25 cellular contexts compared by ENCODE assay signal in the genomic region with DNA sequence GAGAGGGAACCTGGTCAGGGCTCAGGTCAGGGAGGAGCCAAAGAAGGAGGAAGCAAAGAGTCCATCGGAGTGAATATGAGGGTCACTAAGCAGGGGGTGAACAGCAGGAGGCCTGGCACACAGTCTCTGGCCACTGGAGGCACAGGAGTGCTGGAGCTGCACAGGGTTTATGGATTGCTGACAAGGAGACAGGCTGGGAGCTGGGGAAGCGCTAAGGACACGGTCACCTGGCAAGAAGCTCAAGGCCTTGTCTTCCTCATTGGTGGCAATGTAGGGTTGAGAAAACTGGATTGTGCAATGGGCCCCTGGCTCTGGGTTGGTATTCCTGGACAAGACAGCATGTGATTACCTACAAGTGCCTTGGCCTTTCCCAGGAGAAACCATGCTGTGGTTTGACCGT. TPM values are rescaled to one million over a fixed set of nuclear protein-coding genes. Genes with fewer than 3 reads are reported as not detected.
"Had no signal": no experiment of that assay in that cellular context is flagged by ENCODE, and none has a peak within 500 bp of the region (broad histone marks: within the 10 kb centered on the region; RNA-seq: fewer than 3 reads in every experiment).

No MANE protein-coding gene starts in this region.

- H3K4me2 ChIP-seq: neural progenitor cell, smooth muscle cell had no signal

- H2AFZ ChIP-seq: neural progenitor cell, parathyroid adenoma had no signal

- ATAC-seq: left lobe of liver; sciatic nerve; stimulated activated effector memory CD8-positive, alpha-beta T cell treated with anti-CD3 and anti-CD28 coated beads, Interleukin-12 subunit alpha, Interleukin-12 subunit beta, amount 100 ng/mL, for 72 hours had no signal

- DNase-seq: activated CD4-positive, alpha-beta T cell treated with anti-CD3 and anti-CD28 coated beads for 1 hour; activated CD8-positive, alpha-beta memory T cell treated with anti-CD3 and anti-CD28 coated beads for 24 hours; activated CD8-positive, alpha-beta memory T cell treated with anti-CD3 and anti-CD28 coated beads, Interleukin-2, amount 50 U/mL, for 48 hours; activated effector memory CD4-positive, alpha-beta T cell treated with Interleukin-2 at 50 U/mL for 16 hours; activated naive CD4-positive, alpha-beta T cell treated with anti-CD3 and anti-CD28 coated beads, Interleukin-2, amount 10 ng/mL, durations not matched to agents 7 days and 5 days; activated T-cell treated with anti-CD3 and anti-CD28 coated beads, Interleukin-2, amount 50 U/mL, for 48 hours; cerebellar nuclear complex; effector CD4-positive, alpha-beta T cell; naive B cell; stimulated activated CD4-positive, alpha-beta T cell treated with anti-CD3 and anti-CD28 coated beads, Interleukin-4, amount 100 ng/mL, for 1 hour; stomach; T-helper 2 cell; testis; WERI-Rb-1 had no signal

- H3K36me3 ChIP-seq: neural progenitor cell, stomach, upper lobe of left lung, WERI-Rb-1 had no signal

- H3K27me3 ChIP-seq: neural progenitor cell, stomach, testis, upper lobe of left lung had no signal

- H3K27ac ChIP-seq: neural progenitor cell, parathyroid adenoma, testis, WERI-Rb-1 had no signal

- H3K79me2 ChIP-seq: parathyroid adenoma had no signal

- H3K4me3 ChIP-seq: neural progenitor cell, smooth muscle cell, stomach, testis, upper lobe of left lung had no signal

- H3K9me3 ChIP-seq: stomach, testis, upper lobe of left lung had no signal

- H3K4me1 ChIP-seq: parathyroid adenoma had no signal

- FAIRE-seq: bronchial epithelial cell, frontal cortex, keratinocyte had no signal

- H3K9ac ChIP-seq: neural progenitor cell, parathyroid adenoma had no signal

RNA-seq across cellular contexts. Expression of a gene that starts 5.8 kb away (rescaled TPM):
- total RNA-seq: frontal cortex, mononuclear cell, smooth muscle cell had no signal
- polyA plus RNA-seq: smooth muscle cell had no signal
